In the genomic region with DNA sequence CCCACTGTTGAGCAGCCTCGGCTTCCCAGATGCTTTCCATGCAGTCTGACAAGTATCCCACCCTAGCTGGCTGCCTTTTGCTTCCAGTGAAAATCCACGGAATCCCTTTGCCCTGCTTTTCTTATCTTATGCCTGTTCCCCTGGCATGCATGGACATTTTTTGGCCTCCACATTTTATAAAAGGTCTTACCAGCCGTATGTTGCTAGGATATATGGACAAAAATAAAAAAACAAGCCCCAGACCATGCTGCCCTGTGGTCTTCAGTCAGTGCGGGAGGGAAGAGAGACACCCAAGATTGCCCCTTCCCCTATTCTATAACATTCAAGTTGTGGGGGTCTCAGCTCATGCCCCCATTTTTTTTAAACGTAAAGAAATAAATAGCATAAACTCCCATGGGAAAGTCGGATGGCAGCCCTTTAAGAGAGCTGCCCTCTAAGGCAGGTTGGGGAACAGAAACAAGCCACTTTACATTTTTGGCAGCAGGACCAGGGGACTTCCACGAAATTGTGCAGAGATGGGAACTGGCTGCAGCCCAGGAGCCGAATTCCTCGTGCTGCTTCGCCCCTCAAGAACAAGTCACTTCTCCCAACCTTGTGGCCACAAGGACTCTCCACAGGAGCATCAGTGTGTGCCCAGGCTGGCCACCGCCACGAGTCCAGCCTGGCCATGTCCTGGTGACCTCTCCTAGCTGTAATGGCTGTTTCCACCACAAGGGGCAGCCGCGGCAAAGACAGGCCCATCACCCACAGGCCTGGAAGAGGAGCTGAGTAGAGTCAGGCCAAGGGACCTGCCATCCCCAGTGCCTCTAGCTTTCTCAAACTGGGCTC, we compare ENCODE assay signal across 8 cellular contexts.
DNase-seq lines count a peak whose midpoint lies in the region; ATAC-seq and TF ChIP-seq lines count a peak whose summit lies in the region.

No MANE protein-coding gene starts in this region.

- H3K9me3 ChIP-seq in gastroesophageal sphincter: no peaks in the 10 kb centered on the region

- 26% methylated on average over 8 to 9 of the region's 14 CpGs for WGBS in gastroesophageal sphincter (ENCODE audit: low coverage in 1 of 2), 2 donors

- DNase-seq in COLO829 (ENCODE audit: low spot score) (peak; percentile 27), NCI-H748 treated with DMSO at 0.1 percent for 48 hours (lab: John Stamatoyannopoulos, UW) (peak; percentile 3), omental fat pad (ENCODE audit: low spot score) (peak; percentile 69), NCI-H2029 (lab: John Stamatoyannopoulos, UW) (no peak), NCI-H1694 (lab: John Stamatoyannopoulos, UW) (no peak)
- DNase-seq in activated T-cell treated with anti-CD3 and anti-CD28 coated beads, Interleukin-2, amount 50 U/mL, for 48 hours: peak; percentile 77

- no peaks in the 10 kb centered on the region for H3K36me3 ChIP-seq in gastroesophageal sphincter

- TF ChIP-seq EP300 in gastroesophageal sphincter (IDR thresholded peaks at IDR 0.05): no peak

- ATAC-seq in GM21447 (IDR thresholded peaks at IDR 0.05; ENCODE audit: unreplicated experiment) (peak; percentile 76), gastroesophageal sphincter (peak; percentile 87), omental fat pad (ENCODE audit: low FRiP score) (no peak)

- H3K4me3 ChIP-seq in gastroesophageal sphincter: no peak overlapping the region

- peaks cover 0 to 12% (median 0%) of the 10 kb centered on the region in 3 donors for H3K4me1 ChIP-seq in gastroesophageal sphincter

- H3K27ac ChIP-seq in gastroesophageal sphincter: peak overlapping the region in 1 of 4 donors; percentile 5

- TF ChIP-seq POLR2A in gastroesophageal sphincter (IDR thresholded peaks at IDR 0.05): no peak

- no peaks in the 10 kb centered on the region for H3K27me3 ChIP-seq in gastroesophageal sphincter

- TF ChIP-seq CTCF in gastroesophageal sphincter (IDR thresholded peaks at IDR 0.05): peak in 3 of 4 experiments; percentile 68 to 88 (median 78)
- peak in 1 of 3 donors; percentile 67 for TF ChIP-seq CTCF in omental fat pad (IDR thresholded peaks at IDR 0.05)

Comparison
In these comparisons a context has a peak if more than half of its experiments do, and no peak if none do; other contexts are left out.
1. DNase-seq: peak in COLO829 (single experiment), NCI-H748 treated with DMSO at 0.1 percent for 48 hours (single experiment), activated T-cell treated with anti-CD3 and anti-CD28 coated beads, Interleukin-2, amount 50 U/mL, for 48 hours (2 of 2) and omental fat pad (single experiment); none in NCI-H2029 (single experiment) and NCI-H1694 (single experiment).